In genomic region chr6:53854843-53855567, GRCh38 we compare ENCODE assay signal across 11 cellular contexts.
DNase-seq lines count a peak whose midpoint lies in the region; ATAC-seq and TF ChIP-seq lines count a peak whose summit lies in the region.
"Had no signal": no experiment of that assay in that cellular context is flagged by ENCODE, and none has a peak within 500 bp of the region (broad histone marks: within the 10 kb centered on the region; RNA-seq: fewer than 3 reads in every experiment).

No MANE protein-coding gene starts in this region.

- ATAC-seq in GM19023 (IDR thresholded peaks at IDR 0.05; ENCODE audit: unreplicated experiment) (peak; percentile 84), HG02571 (IDR thresholded peaks at IDR 0.05; ENCODE audit: unreplicated experiment) (peak; percentile 77), HG03575 (IDR thresholded peaks at IDR 0.05; ENCODE audit: extremely low read depth, insufficient number of reproducible peaks, low FRiP score, unreplicated experiment) (peak; percentile 75), mucosa of descending colon (peak; percentile 89)
- ATAC-seq: Panc1 had no signal

- no peaks in the 10 kb centered on the region for H3K36me3 ChIP-seq in mucosa of descending colon (ENCODE audit: low read depth)
- no peaks in the 10 kb centered on the region for H3K36me3 ChIP-seq in CD8-positive, alpha-beta memory T cell (ENCODE audit: insufficient read depth, low read length)

- no peaks in the 10 kb centered on the region for H3K4me1 Mint-ChIP-seq in glutamatergic neuron (ENCODE audit: low read depth, unreplicated experiment)
- peaks cover 8 to 16% (median 15%) of the 10 kb centered on the region in 3 donors for H3K4me1 Mint-ChIP-seq in CD8-positive, alpha-beta memory T cell

- intact Hi-C loops in mucosa of descending colon (cut with DNase I, micrococcal nuclease) = no loop called here
- intact Hi-C loops in dorsolateral prefrontal cortex (cut with DNase I) = no loop called here

- DNase-seq in mucosa of descending colon (no peak), activated gamma-delta T cell treated with Interleukin-2 at 50 U/mL for 16 hours (no peak), glutamatergic neuron (no peak), dorsolateral prefrontal cortex (no peak)
- DNase-seq in CD8-positive, alpha-beta memory T cell = no peak
- DNase-seq: activated CD8-positive, alpha-beta memory T cell treated with anti-CD3 and anti-CD28 coated beads, Interleukin-2, amount 50 U/mL, for 4 hours had no signal

- no peak overlapping the region for H3K27ac ChIP-seq in CD8-positive, alpha-beta memory T cell (ENCODE audit: low read depth, low read length)
- peak overlapping the region in 4 of 59 donors; percentile 2 to 37 (median 20) for H3K27ac ChIP-seq in dorsolateral prefrontal cortex

- CTCF ChIA-PET in CD8-positive, alpha-beta memory T cell (lab: Charles Lee) = interaction anchor here (0.6 kb wide), 1 partner anchor 58 kb away, joined by 3 read pairs; no protein-coding TSS in a partner anchor

- no peaks in the 10 kb centered on the region for H3K27me3 ChIP-seq in CD8-positive, alpha-beta memory T cell (ENCODE audit: insufficient read depth, low read length, poor library complexity, severe bottlenecking)
- H3K27me3 ChIP-seq in dorsolateral prefrontal cortex = no peaks in the 10 kb centered on the region

- TF ChIP-seq CTCF in mucosa of descending colon (IDR thresholded peaks at IDR 0.05) (no peak), glutamatergic neuron (IDR thresholded peaks at IDR 0.05; ENCODE audit: partially characterized antibody, unreplicated experiment) (no peak), dorsolateral prefrontal cortex (IDR thresholded peaks at IDR 0.05 in 54 of 56, conservative IDR thresholded peaks at IDR 0.05 in 2 of 56; ENCODE audit: low read depth in 1 of 56, partially characterized antibody in 56 of 56) (no peak)

- peaks cover 15% of the 10 kb centered on the region for H3K4me1 ChIP-seq in mucosa of descending colon (ENCODE audit: low read depth)
- no peaks in the 10 kb centered on the region for H3K4me1 ChIP-seq in CD8-positive, alpha-beta memory T cell (ENCODE audit: insufficient read depth, low read length)

- no peak overlapping the region for H3K4me3 Mint-ChIP-seq in glutamatergic neuron (ENCODE audit: unreplicated experiment)
- no peak overlapping the region for H3K4me3 Mint-ChIP-seq in CD8-positive, alpha-beta memory T cell
- H3K4me3 Mint-ChIP-seq: IgD-negative memory B cell had no signal

- no peaks in the 10 kb centered on the region for H3K27me3 Mint-ChIP-seq in glutamatergic neuron (ENCODE audit: unreplicated experiment)
- peaks cover 4% of the 10 kb centered on the region in 2 donors for H3K27me3 Mint-ChIP-seq in CD8-positive, alpha-beta memory T cell
- H3K27me3 Mint-ChIP-seq: IgD-negative memory B cell had no signal

- no peaks in the 10 kb centered on the region for H3K9me3 ChIP-seq in mucosa of descending colon
- no peaks in the 10 kb centered on the region for H3K9me3 ChIP-seq in CD8-positive, alpha-beta memory T cell (ENCODE audit: low read length)

- peaks cover 4% of the 10 kb centered on the region for H3K36me3 Mint-ChIP-seq in glutamatergic neuron (ENCODE audit: unreplicated experiment)
- peaks cover 0 to 8% (median 0%) of the 10 kb centered on the region in 3 donors for H3K36me3 Mint-ChIP-seq in CD8-positive, alpha-beta memory T cell

- no peaks in the 10 kb centered on the region for H3K9me3 Mint-ChIP-seq in glutamatergic neuron (ENCODE audit: unreplicated experiment)
- no peaks in the 10 kb centered on the region for H3K9me3 Mint-ChIP-seq in CD8-positive, alpha-beta memory T cell
- H3K9me3 Mint-ChIP-seq: IgD-negative memory B cell had no signal

- POLR2A ChIA-PET in CD8-positive, alpha-beta memory T cell (lab: Charles Lee) = no interaction called here

- H3K4me3 ChIP-seq in mucosa of descending colon (no peak overlapping the region), dorsolateral prefrontal cortex (no peak overlapping the region)
- H3K4me3 ChIP-seq in CD8-positive, alpha-beta memory T cell (ENCODE audit: low read length) = no peak overlapping the region

- H3K27ac Mint-ChIP-seq in glutamatergic neuron (ENCODE audit: unreplicated experiment) = no peak overlapping the region
- H3K27ac Mint-ChIP-seq in CD8-positive, alpha-beta memory T cell = peak overlapping the region in 2 of 8 donors; percentile 24 to 29
- H3K27ac Mint-ChIP-seq: IgD-negative memory B cell had no signal
